In genomic region chr12:56803750-56804149, GRCh38 we compare ENCODE assay signal across 19 cellular contexts. TPM values are rescaled to one million over a fixed set of nuclear protein-coding genes. Genes with fewer than 3 reads are reported as not detected.
DNase-seq lines count a peak whose midpoint lies in the region; ATAC-seq and TF ChIP-seq lines count a peak whose summit lies in the region.
"Had no signal": no experiment of that assay in that cellular context is flagged by ENCODE, and none has a peak within 500 bp of the region (broad histone marks: within the 10 kb centered on the region; RNA-seq: fewer than 3 reads in every experiment).

No MANE protein-coding gene starts in this region.

- H3K4me3 ChIP-seq in ascending aorta (no peak overlapping the region), sigmoid colon (no peak overlapping the region)
- H3K4me3 ChIP-seq: dorsolateral prefrontal cortex had no signal

- H3K27me3 ChIP-seq in ascending aorta: no peaks in the 10 kb centered on the region
- no peaks in the 10 kb centered on the region for H3K27me3 ChIP-seq in sigmoid colon
- H3K27me3 ChIP-seq: brain microvascular endothelial cell, dorsolateral prefrontal cortex had no signal

- DNase-seq in LHCN-M2 (ENCODE audit: low read depth) (peak; percentile 31), ascending aorta (ENCODE audit: low spot score in 2 of 2) (peak; percentile 32 to 78), left ventricle myocardium superior (no peak), sigmoid colon (peak; percentile 77), NCI-H2081 treated with DMSO at 0.1 percent for 48 hours (lab: John Stamatoyannopoulos, UW) (no peak), T-helper 2 cell (no peak)
- DNase-seq in activated CD4-positive, alpha-beta T cell treated with anti-CD3 and anti-CD28 coated beads for 48 hours: no peak
- no peak for DNase-seq in activated T-cell treated with anti-CD3 and anti-CD28 coated beads, Interleukin-2, amount 50 U/mL, for 1 hour
- DNase-seq: activated CD4-positive, alpha-beta T cell treated with anti-CD3 and anti-CD28 coated beads, Interleukin-2, amount 50 U/mL, for 4 hours; activated naive CD4-positive, alpha-beta T cell treated with anti-CD3 and anti-CD28 coated beads, Interleukin-2, amount 50 U/mL, for 16 hours; brain microvascular endothelial cell; GDM1; mesendoderm; NCI-H2029 treated with DMSO at 0.1 percent for 48 hours; NCI-H526; stimulated activated CD4-positive, alpha-beta T cell treated with anti-CD3 and anti-CD28 coated beads, Interleukin-4, amount 100 ng/mL, for 4 hours; stimulated activated CD8-positive, alpha-beta memory T cell treated with anti-CD3 and anti-CD28 coated beads, Interleukin-4, amount 100 ng/mL, for 48 hours had no signal

- H3K27ac ChIP-seq in ascending aorta (peak overlapping the region; percentile 8 to 61), sigmoid colon (peak overlapping the region; percentile 66 to 79 (median 70))
- H3K27ac ChIP-seq: brain microvascular endothelial cell, dorsolateral prefrontal cortex had no signal

- H3K4me1 ChIP-seq in ascending aorta (peaks cover 0 to 7% of the 10 kb centered on the region in 2 donors), sigmoid colon (peaks cover 0 to 18% (median 12%) of the 10 kb centered on the region in 4 donors)

- ATAC-seq in left ventricle myocardium superior: peak; percentile 92

- TF ChIP-seq POLR2A in sigmoid colon (IDR thresholded peaks at IDR 0.05): no peak

- H3K36me3 ChIP-seq in ascending aorta (no peaks in the 10 kb centered on the region), sigmoid colon (no peaks in the 10 kb centered on the region)
- H3K36me3 ChIP-seq: brain microvascular endothelial cell had no signal

- H3K9me3 ChIP-seq in ascending aorta: peaks cover 0 to under 1% of the 10 kb centered on the region in 2 donors
- peaks cover 0 to 9% (median under 1%) of the 10 kb centered on the region in 4 donors for H3K9me3 ChIP-seq in sigmoid colon

- no peak for TF ChIP-seq EP300 in sigmoid colon (IDR thresholded peaks at IDR 0.05)

- intact Hi-C loops in ascending aorta (cut with DNase I): no loop called here
- intact Hi-C loops in left ventricle myocardium superior (cut with micrococcal nuclease): no loop called here
- intact Hi-C loops in sigmoid colon (cut with DNase I): no loop called here

- 88 to 91% methylated on average over 8 of the region's 8 CpGs for WGBS in sigmoid colon, 2 donors

- no peak for TF ChIP-seq CTCF in ascending aorta (IDR thresholded peaks at IDR 0.05)
- no peak for TF ChIP-seq CTCF in sigmoid colon (IDR thresholded peaks at IDR 0.05)

RNA-seq across cellular contexts. Expression of gene HSD17B6, which starts 40.6 kb away (rescaled TPM):
- 3.2 and 3.8 TPM in 2 replicates for total RNA-seq in LHCN-M2 (2014; rRNA removed)
- polyA plus RNA-seq in LHCN-M2 (2012): 0.96 TPM
- not detected for total RNA-seq in ascending aorta
- 0.25 TPM for total RNA-seq in left ventricle myocardium superior
- 10 to 100 TPM; 31.0 to 69.2 (median 55.8) TPM for total RNA-seq in sigmoid colon
- polyA plus RNA-seq in sigmoid colon: 1 to 10 TPM in 2 of 3 donors, under 1 TPM in 1; 0.92 to 3.5 (median 1.2) TPM
- total RNA-seq: skeletal muscle tissue had no signal

RNA-seq across cellular contexts. Expression of gene PRIM1, which starts 51.6 kb away (rescaled TPM):
- total RNA-seq in LHCN-M2 (2014; rRNA removed) (29.0 and 37.2 TPM in 2 replicates), ascending aorta (20.9 TPM), left ventricle myocardium superior (4.0 TPM), sigmoid colon (1 to 10 TPM; 3.9 to 7.5 (median 6.5) TPM)
- 7.5 TPM for polyA plus RNA-seq in LHCN-M2 (2012)
- polyA plus RNA-seq in sigmoid colon: 10 to 100 TPM in 1 of 3 donors, 1 to 10 TPM in 2; 2.4 to 11.0 (median 5.3) TPM

Comparison
In these comparisons a context has a peak if more than half of its experiments do, and no peak if none do; other contexts are left out.
1. DNase-seq: peak in LHCN-M2 (single experiment), ascending aorta (2 of 2) and sigmoid colon (single experiment); none in left ventricle myocardium superior (single experiment), activated CD4-positive, alpha-beta T cell treated with anti-CD3 and anti-CD28 coated beads for 48 hours (single experiment), activated T-cell treated with anti-CD3 and anti-CD28 coated beads, Interleukin-2, amount 50 U/mL, for 1 hour (single experiment), NCI-H2081 treated with DMSO at 0.1 percent for 48 hours (single experiment) and T-helper 2 cell (0 of 5).